Comparison of ENCODE assay signal across 10 cellular contexts in genomic region chr2:216139884-216140283, GRCh38. TPM values are rescaled to one million over a fixed set of nuclear protein-coding genes. Genes with fewer than 3 reads are reported as not detected.
DNase-seq lines count a peak whose midpoint lies in the region; ATAC-seq and TF ChIP-seq lines count a peak whose summit lies in the region.
"Had no signal": no experiment of that assay in that cellular context is flagged by ENCODE, and none has a peak within 500 bp of the region (broad histone marks: within the 10 kb centered on the region; RNA-seq: fewer than 3 reads in every experiment).

No MANE protein-coding gene starts in this region.

- peaks cover 11% of the 10 kb centered on the region; the same call in 1 of the 2 replicates for H4K20me1 ChIP-seq in HCT116 (ENCODE audit: insufficient read depth)

- H3K9me3 Mint-ChIP-seq in CD4-positive, CD25-positive, alpha-beta regulatory T cell, result no peaks in the 10 kb centered on the region
- H3K9me3 Mint-ChIP-seq in activated CD4-positive, alpha-beta memory T cell treated with anti-CD3 and anti-CD28 coated beads, Interleukin-2, amount 10 ng/mL, durations not matched to agents 7 days and 5 days, result no peaks in the 10 kb centered on the region

- TF ChIP-seq CTCF in HCT116 (IDR thresholded peaks at IDR 0.05 in 2 of 3, conservative IDR thresholded peaks at IDR 0.05 in 1 of 3; ENCODE audit: borderline replicate concordance in 1 of 3, insufficient read depth in 1 of 3, low read depth in 2 of 3, low read length in 2 of 3), result peak; percentile 14 to 60 (median 50); a peak in 4 of 6 replicates

- DNase-seq in CD4-positive, CD25-positive, alpha-beta regulatory T cell, result peak; percentile 6 to 75 (median 49)
- DNase-seq in HCT116 (ENCODE audit: low read depth, low spot score) (peak; percentile 21), kidney tubule cell (ENCODE audit: low spot score) (peak; percentile 31), GOT3 (lab: John Stamatoyannopoulos, UW) (no peak)
- peak; percentile 32 for DNase-seq in activated CD4-positive, alpha-beta memory T cell treated with anti-CD3 and anti-CD28 coated beads, Interleukin-2, amount 10 ng/mL, durations not matched to agents 7 days and 5 days
- DNase-seq: NCI-H446 treated with DMSO at 0.1 percent for 48 hours, sigmoid colon had no signal

- H3K4me3 ChIP-seq in CD4-positive, CD25-positive, alpha-beta regulatory T cell (ENCODE audit: low read depth, low read length), result no peak overlapping the region
- H3K4me3 ChIP-seq in HCT116 (replicated peaks in 1 of 2; ENCODE audit: low read depth in 1 of 2, low read length in 2 of 2), result no peak overlapping the region
- H3K4me3 ChIP-seq: sigmoid colon had no signal

- peaks cover 18 to 39% (median 30%) of the 10 kb centered on the region in 4 donors for H3K4me1 Mint-ChIP-seq in CD4-positive, CD25-positive, alpha-beta regulatory T cell
- H3K4me1 Mint-ChIP-seq in activated CD4-positive, alpha-beta memory T cell treated with anti-CD3 and anti-CD28 coated beads, Interleukin-2, amount 10 ng/mL, durations not matched to agents 7 days and 5 days, result peaks cover 31% of the 10 kb centered on the region

- H2AFZ ChIP-seq in HCT116 (ENCODE audit: low read depth, low read length, poor library complexity, severe bottlenecking), result no peak overlapping the region

- H3K79me2 ChIP-seq in HCT116 (ENCODE audit: insufficient read depth, low read length), result peaks cover 91% of the 10 kb centered on the region

- H3K4me1 ChIP-seq in CD4-positive, CD25-positive, alpha-beta regulatory T cell (ENCODE audit: control insufficient read depth, insufficient read depth, low read length, poor library complexity, severe bottlenecking), result no peaks in the 10 kb centered on the region
- H3K4me1 ChIP-seq in HCT116 (ENCODE audit: control insufficient read depth in 1 of 2, insufficient read depth in 2 of 2, low read length in 2 of 2), result no peaks in the 10 kb centered on the region
- H3K4me1 ChIP-seq: sigmoid colon had no signal

- no peaks in the 10 kb centered on the region for H3K27me3 ChIP-seq in CD4-positive, CD25-positive, alpha-beta regulatory T cell (ENCODE audit: control insufficient read depth, insufficient read depth, low read length)
- no peaks in the 10 kb centered on the region for H3K27me3 ChIP-seq in HCT116 (ENCODE audit: insufficient read depth, low read length)
- H3K27me3 ChIP-seq: sigmoid colon had no signal

- no peaks in the 10 kb centered on the region for H3K9me2 ChIP-seq in HCT116 (ENCODE audit: insufficient read depth)

- CTCF ChIA-PET in HCT116 (lab: Charles Lee), result interaction anchor here (1.9 kb wide), 1 partner anchor 25 kb away, joined by 6 read pairs; no protein-coding TSS in a partner anchor
- CTCF ChIA-PET in activated CD4-positive, alpha-beta memory T cell treated with anti-CD3 and anti-CD28 coated beads, Interleukin-2, amount 10 ng/mL, durations not matched to agents 7 days and 5 days (lab: Charles Lee), result interaction anchor here (0.9 to 3.7 kb wide), 10 partner anchors 14 to 190 kb away, joined by 3 to 15 read pairs (median 4); partner anchors contain the start of gene XRCC5

- H3K9me3 ChIP-seq in CD4-positive, CD25-positive, alpha-beta regulatory T cell (ENCODE audit: control insufficient read depth in 2 of 2, low read length in 2 of 2), result no peaks in the 10 kb centered on the region
- no peaks in the 10 kb centered on the region for H3K9me3 ChIP-seq in HCT116 (ENCODE audit: control insufficient read depth in 1 of 2, insufficient read depth in 1 of 2, low read depth in 1 of 2, low read length in 2 of 2)
- H3K9me3 ChIP-seq: sigmoid colon had no signal

- no peak overlapping the region for H3K9ac ChIP-seq in HCT116 (ENCODE audit: low read length)

- no peak overlapping the region for H3K4me2 ChIP-seq in HCT116 (ENCODE audit: low read length)

- H3K36me3 ChIP-seq in CD4-positive, CD25-positive, alpha-beta regulatory T cell (ENCODE audit: control insufficient read depth, insufficient read depth, low read length), result peaks cover 94% of the 10 kb centered on the region
- peaks cover 68% of the 10 kb centered on the region in 2 experiments for H3K36me3 ChIP-seq in HCT116 (ENCODE audit: control insufficient read depth in 1 of 2, insufficient read depth in 2 of 2, low read length in 2 of 2)

- no peak overlapping the region for H3K27ac ChIP-seq in CD4-positive, CD25-positive, alpha-beta regulatory T cell (ENCODE audit: insufficient read depth, low read length, poor library complexity, severe bottlenecking)
- H3K27ac ChIP-seq in HCT116 (ENCODE audit: low read depth, low read length), result no peak overlapping the region
- H3K27ac ChIP-seq: sigmoid colon had no signal

- RAD21 ChIA-PET in HCT116 (lab: Charles Lee; ENCODE audit: low non-redundant PET in 1 of 2, low total read pairs in 2 of 2, uncharacterized antibody in 2 of 2, unreplicated experiment in 2 of 2), result no interaction called here

- BruUV-seq in HCT116 (replicated peaks; lab: Mats Ljungman, UMichigan), result no TSS peak

- no peak overlapping the region for H3K4me3 Mint-ChIP-seq in CD4-positive, CD25-positive, alpha-beta regulatory T cell
- no peak overlapping the region for H3K4me3 Mint-ChIP-seq in activated CD4-positive, alpha-beta memory T cell treated with anti-CD3 and anti-CD28 coated beads, Interleukin-2, amount 10 ng/mL, durations not matched to agents 7 days and 5 days

- ATAC-seq in CD4-positive, CD25-positive, alpha-beta regulatory T cell (ENCODE audit: low read depth in 2 of 2), result peak; percentile 68 to 72
- ATAC-seq in HCT116, result peak; percentile 82
- no peak for ATAC-seq in GM18861 (IDR thresholded peaks at IDR 0.05; ENCODE audit: unreplicated experiment)
- no peak for ATAC-seq in HG02798 (IDR thresholded peaks at IDR 0.05; ENCODE audit: poor library complexity, unreplicated experiment)
- ATAC-seq in GM18867 (IDR thresholded peaks at IDR 0.05; ENCODE audit: unreplicated experiment), result no peak

- TF ChIP-seq POLR2A in HCT116 (IDR thresholded peaks at IDR 0.05; ENCODE audit: borderline replicate concordance, extremely low read depth, insufficient read depth, insufficient read length), result no peak

- H3K27ac Mint-ChIP-seq in CD4-positive, CD25-positive, alpha-beta regulatory T cell, result peak overlapping the region in 1 of 3 donors; percentile 37
- H3K27ac Mint-ChIP-seq in activated CD4-positive, alpha-beta memory T cell treated with anti-CD3 and anti-CD28 coated beads, Interleukin-2, amount 10 ng/mL, durations not matched to agents 7 days and 5 days, result no peak overlapping the region

- intact Hi-C loops in HCT116 (cut with micrococcal nuclease), result no loop called here

- peaks cover 55% of the 10 kb centered on the region for H3K36me3 Mint-ChIP-seq in CD4-positive, CD25-positive, alpha-beta regulatory T cell
- peaks cover 69% of the 10 kb centered on the region for H3K36me3 Mint-ChIP-seq in activated CD4-positive, alpha-beta memory T cell treated with anti-CD3 and anti-CD28 coated beads, Interleukin-2, amount 10 ng/mL, durations not matched to agents 7 days and 5 days (ENCODE audit: low read depth)

- H3K27me3 Mint-ChIP-seq in CD4-positive, CD25-positive, alpha-beta regulatory T cell, result no peaks in the 10 kb centered on the region
- no peaks in the 10 kb centered on the region for H3K27me3 Mint-ChIP-seq in activated CD4-positive, alpha-beta memory T cell treated with anti-CD3 and anti-CD28 coated beads, Interleukin-2, amount 10 ng/mL, durations not matched to agents 7 days and 5 days

- POLR2A ChIA-PET in HCT116 (lab: Charles Lee), result no interaction called here
- POLR2A ChIA-PET in activated CD4-positive, alpha-beta memory T cell treated with anti-CD3 and anti-CD28 coated beads, Interleukin-2, amount 10 ng/mL, durations not matched to agents 7 days and 5 days (lab: Charles Lee), result interaction anchor here (1.1 to 1.2 kb wide), 2 partner anchors 9 to 21 kb away, joined by 3 to 5 read pairs; no protein-coding TSS in a partner anchor

- TF ChIP-seq RAD21 in HCT116 (IDR thresholded peaks at IDR 0.05; ENCODE audit: low read depth), result peak; percentile 38

TF ChIP-seq in HCT116, 20 proteins besides CTCF, POLR2A, EP300 and RAD21 (continues in another document):
- TF ChIP-seq SRF (IDR thresholded peaks at IDR 0.05; ENCODE audit: low read depth) (no peak), ELF1 (IDR thresholded peaks at IDR 0.05; ENCODE audit: borderline replicate concordance, low read depth) (no peak), EZH2phosphoT487 (IDR thresholded peaks at IDR 0.05; ENCODE audit: borderline replicate concordance) (no peak), FOSL1 (IDR thresholded peaks at IDR 0.05; ENCODE audit: low read depth) (no peak), POLR2AphosphoS5 (IDR thresholded peaks at IDR 0.05; ENCODE audit: low read depth, low read length) (no peak), YY1 (IDR thresholded peaks at IDR 0.05; ENCODE audit: extremely low read depth, insufficient replicate concordance, low read depth, low read length) (no peak), SP1 (IDR thresholded peaks at IDR 0.05; ENCODE audit: low read depth) (no peak), ZNF274 (IDR thresholded peaks at IDR 0.05; ENCODE audit: low read depth, low read length) (no peak), EGR1 (IDR thresholded peaks at IDR 0.05; ENCODE audit: low read depth) (no peak)
- TF ChIP-seq, protein P1, sequence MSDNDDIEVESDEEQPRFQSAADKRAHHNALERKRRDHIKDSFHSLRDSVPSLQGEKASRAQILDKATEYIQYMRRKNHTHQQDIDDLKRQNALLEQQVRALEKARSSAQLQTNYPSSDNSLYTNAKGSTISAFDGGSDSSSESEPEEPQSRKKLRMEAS (IDR thresholded peaks at IDR 0.05), result no peak

RNA-seq across cellular contexts. Expression of gene XRCC5, which starts 30.7 kb away (rescaled TPM):
- 178 TPM for total RNA-seq in CD4-positive, CD25-positive, alpha-beta regulatory T cell
- polyA plus RNA-seq in CD4-positive, CD25-positive, alpha-beta regulatory T cell, result 100 to 1,000 TPM; 272 to 336 (median 287) TPM
- total RNA-seq in HCT116 (2021; ENCODE audit: unreplicated experiment), result 424 TPM
- 265 and 266 TPM in 2 replicates for polyA plus RNA-seq in HCT116 (2012)
- 100 to 1,000 TPM; 296 to 302 TPM for total RNA-seq in activated CD4-positive, alpha-beta memory T cell treated with anti-CD3 and anti-CD28 coated beads, Interleukin-2, amount 10 ng/mL, durations not matched to agents 7 days and 5 days

RNA-seq across cellular contexts. Expression of gene TMEM169, which starts 58.2 kb away (rescaled TPM):
- total RNA-seq in CD4-positive, CD25-positive, alpha-beta regulatory T cell, result 4.6 TPM
- 10 to 100 TPM in 1 of 4 donors, 1 to 10 TPM in 3; 7.0 to 12.8 (median 8.7) TPM for polyA plus RNA-seq in CD4-positive, CD25-positive, alpha-beta regulatory T cell
- 0.42 TPM for total RNA-seq in HCT116 (2021; ENCODE audit: unreplicated experiment)
- polyA plus RNA-seq in HCT116 (2012), result 0.20 TPM in 2 replicates
- 1 to 10 TPM; 2.3 to 3.5 TPM for total RNA-seq in activated CD4-positive, alpha-beta memory T cell treated with anti-CD3 and anti-CD28 coated beads, Interleukin-2, amount 10 ng/mL, durations not matched to agents 7 days and 5 days

RNA-seq across cellular contexts. Expression of gene PECR, which starts 58.3 kb away (rescaled TPM):
- total RNA-seq in CD4-positive, CD25-positive, alpha-beta regulatory T cell, result 28.0 TPM
- polyA plus RNA-seq in CD4-positive, CD25-positive, alpha-beta regulatory T cell, result 10 to 100 TPM; 43.2 to 73.8 (median 49.0) TPM
- 16.3 TPM for total RNA-seq in HCT116 (2021; ENCODE audit: unreplicated experiment)
- 9.1 and 9.2 TPM in 2 replicates for polyA plus RNA-seq in HCT116 (2012)
- 10 to 100 TPM; 32.5 to 34.7 TPM for total RNA-seq in activated CD4-positive, alpha-beta memory T cell treated with anti-CD3 and anti-CD28 coated beads, Interleukin-2, amount 10 ng/mL, durations not matched to agents 7 days and 5 days

Comparison
In these comparisons a context has a peak if more than half of its experiments do, and no peak if none do; other contexts are left out.
1. ATAC-seq: peak in CD4-positive, CD25-positive, alpha-beta regulatory T cell (2 of 2) and HCT116 (single experiment); none in GM18861 (single experiment), HG02798 (single experiment) and GM18867 (single experiment).